ENCODE assay signal across 21 cellular contexts in the genomic region with DNA sequence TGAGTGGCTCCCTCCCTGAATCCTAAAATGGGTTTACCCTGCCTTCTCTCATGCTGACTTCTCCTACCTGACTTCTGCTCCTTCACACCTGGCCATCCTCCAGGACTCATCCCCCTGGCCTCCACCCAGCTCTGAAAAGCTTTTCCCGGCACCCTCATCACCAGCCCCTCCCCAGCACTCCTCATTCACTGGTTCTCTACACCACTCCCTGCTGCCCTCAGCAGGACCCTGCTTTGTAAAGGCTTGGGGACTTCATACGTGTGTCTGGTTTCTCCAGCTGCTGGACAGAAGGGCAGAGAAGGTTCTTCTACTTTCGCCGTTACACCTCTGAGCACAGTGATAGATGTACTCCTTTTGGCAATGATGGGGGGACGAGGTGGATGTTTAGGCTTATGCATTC.
DNase-seq lines count a peak whose midpoint lies in the region; ATAC-seq, FAIRE-seq and TF ChIP-seq lines count a peak whose summit lies in the region.
"Had no signal": no experiment of that assay in that cellular context is flagged by ENCODE, and none has a peak within 500 bp of the region (broad histone marks: within the 10 kb centered on the region; RNA-seq: fewer than 3 reads in every experiment).

No MANE protein-coding gene starts in this region.

- H3K27me3 ChIP-seq in left ventricle myocardium inferior (ENCODE audit: low read depth) (no peaks in the 10 kb centered on the region), bronchial epithelial cell (ENCODE audit: control insufficient read depth, insufficient read depth, low read length) (no peaks in the 10 kb centered on the region), left lung (no peaks in the 10 kb centered on the region), upper lobe of right lung (no peaks in the 10 kb centered on the region)

- H3K4me3 ChIP-seq in left ventricle myocardium inferior = no peak overlapping the region
- H3K4me3 ChIP-seq in bronchial epithelial cell (ENCODE audit: low read depth, low read length) = no peak overlapping the region
- no peak overlapping the region for H3K4me3 ChIP-seq in left lung
- H3K4me3 ChIP-seq in upper lobe of right lung = no peak overlapping the region
- H3K4me3 ChIP-seq: HAP-1 had no signal

- ATAC-seq in left lung (peak; percentile 54), upper lobe of right lung (peak; percentile 29), HG02852 (IDR thresholded peaks at IDR 0.05; ENCODE audit: unreplicated experiment) (no peak)
- ATAC-seq: CD8-positive, alpha-beta T cell had no signal

- no peaks in the 10 kb centered on the region for H3K4me1 ChIP-seq in left ventricle myocardium inferior
- H3K4me1 ChIP-seq in left lung = no peaks in the 10 kb centered on the region
- H3K4me1 ChIP-seq in upper lobe of right lung = no peaks in the 10 kb centered on the region

- intact Hi-C loops in left ventricle myocardium inferior (cut with micrococcal nuclease) (no loop called here), cardiac septum (cut with DNase I) (no loop called here), left lung (cut with DNase I) (no loop called here), upper lobe of right lung (cut with DNase I) (no loop called here)

- H3K36me3 ChIP-seq in left ventricle myocardium inferior (no peaks in the 10 kb centered on the region), bronchial epithelial cell (ENCODE audit: control insufficient read depth, insufficient read depth, low read length) (no peaks in the 10 kb centered on the region), left lung (no peaks in the 10 kb centered on the region), upper lobe of right lung (no peaks in the 10 kb centered on the region)
- H3K36me3 ChIP-seq: HAP-1 had no signal

- TF ChIP-seq CTCF in left ventricle myocardium inferior (IDR thresholded peaks at IDR 0.05; ENCODE audit: borderline replicate concordance) (no peak), bronchial epithelial cell (IDR thresholded peaks at IDR 0.05; ENCODE audit: insufficient read depth, low read length, severe bottlenecking) (no peak), left lung (IDR thresholded peaks at IDR 0.05) (no peak), upper lobe of right lung (IDR thresholded peaks at IDR 0.05) (no peak)

- FAIRE-seq in bronchial epithelial cell (lab: Jason Lieb, UNC) = peak; percentile 36
- FAIRE-seq: D721Med, GM12891, GM18507, H54 had no signal

- H3K27ac ChIP-seq in left ventricle myocardium inferior (replicated peaks) (peak overlapping the region; percentile 43), left lung (no peak overlapping the region), upper lobe of right lung (no peak overlapping the region)

- H3K9me3 ChIP-seq in left ventricle myocardium inferior (replicated peaks) (no peaks in the 10 kb centered on the region), left lung (no peaks in the 10 kb centered on the region), upper lobe of right lung (no peaks in the 10 kb centered on the region)
- H3K9me3 ChIP-seq: HAP-1 had no signal

- DNase-seq in left ventricle myocardium inferior (no peak), cardiac septum (ENCODE audit: low spot score) (no peak), bronchial epithelial cell (ENCODE audit: low read depth) (no peak), left lung (no peak), upper lobe of right lung (no peak), epidermal melanocyte (ENCODE audit: insufficient read length, low spot score) (no peak)
- DNase-seq: C1 segment of cervical spinal cord; CD4-positive, CD25-positive, alpha-beta regulatory T cell; CD8-positive, alpha-beta T cell; DMS 273 treated with DMSO at 0.1 percent for 48 hours; DMS79; EL; GDM1; GOT3; HFFc6 had no signal
